ENCODE assay signal across 22 cellular contexts in genomic region chr20:54469293-54469692, GRCh38. TPM values are rescaled to one million over a fixed set of nuclear protein-coding genes. Genes with fewer than 3 reads are reported as not detected.
A peak's percentile ranks its signal among the peaks of the same experiment; 100 is the strongest.
DNase-seq lines count a peak whose midpoint lies in the region; ATAC-seq and TF ChIP-seq lines count a peak whose summit lies in the region.
"Had no signal": no experiment of that assay in that cellular context is flagged by ENCODE, and none has a peak within 500 bp of the region (broad histone marks: within the 10 kb centered on the region; RNA-seq: fewer than 3 reads in every experiment).

No MANE protein-coding gene starts in this region.

- no peaks in the 10 kb centered on the region for H3K36me3 Mint-ChIP-seq in WTC11
- no peaks in the 10 kb centered on the region for H3K36me3 Mint-ChIP-seq in stimulated activated effector memory CD8-positive, alpha-beta T cell treated with anti-CD3 and anti-CD28 coated beads, Interleukin-12 subunit alpha, Interleukin-12 subunit beta, amount 100 ng/mL, for 72 hours
- H3K36me3 Mint-ChIP-seq: IgD-negative memory B cell had no signal

- peak overlapping the region; percentile 8 for H3K4me2 ChIP-seq in smooth muscle cell

- no peaks in the 10 kb centered on the region for H3K36me3 ChIP-seq in cardiac muscle cell
- no peaks in the 10 kb centered on the region for H3K36me3 ChIP-seq in right atrium auricular region
- H3K36me3 ChIP-seq in smooth muscle cell (ENCODE audit: low read depth), result no peaks in the 10 kb centered on the region
- H3K36me3 ChIP-seq: SJSA1 had no signal

- H2AFZ ChIP-seq in smooth muscle cell (ENCODE audit: low read depth), result peak overlapping the region; percentile 30

- H3K27ac ChIP-seq in cardiac muscle cell, result peak overlapping the region; percentile 57
- H3K27ac ChIP-seq in right atrium auricular region, result peak overlapping the region in 1 of 2 donors; percentile 66
- no peak overlapping the region for H3K27ac ChIP-seq in smooth muscle cell (ENCODE audit: low read depth)
- H3K27ac ChIP-seq: SJSA1 had no signal

- H3K4me1 Mint-ChIP-seq in WTC11, result peaks cover 6% of the 10 kb centered on the region
- H3K4me1 Mint-ChIP-seq in stimulated activated effector memory CD8-positive, alpha-beta T cell treated with anti-CD3 and anti-CD28 coated beads, Interleukin-12 subunit alpha, Interleukin-12 subunit beta, amount 100 ng/mL, for 72 hours, result no peaks in the 10 kb centered on the region
- H3K4me1 Mint-ChIP-seq: IgD-negative memory B cell had no signal

- ATAC-seq in WTC11 (peak; percentile 99), HG02571 (IDR thresholded peaks at IDR 0.05; ENCODE audit: unreplicated experiment) (no peak)
- no peak for ATAC-seq in stimulated activated effector memory CD8-positive, alpha-beta T cell treated with anti-CD3 and anti-CD28 coated beads, Interleukin-12 subunit alpha, Interleukin-12 subunit beta, amount 100 ng/mL, for 72 hours

- H3K4me3 Mint-ChIP-seq in WTC11, result no peak overlapping the region
- no peak overlapping the region for H3K4me3 Mint-ChIP-seq in stimulated activated effector memory CD8-positive, alpha-beta T cell treated with anti-CD3 and anti-CD28 coated beads, Interleukin-12 subunit alpha, Interleukin-12 subunit beta, amount 100 ng/mL, for 72 hours
- H3K4me3 Mint-ChIP-seq: CD4-positive, alpha-beta T cell; IgD-negative memory B cell had no signal

- no peaks in the 10 kb centered on the region for H4K20me1 ChIP-seq in smooth muscle cell (ENCODE audit: low read depth)

- H3K9me3 Mint-ChIP-seq in WTC11, result no peaks in the 10 kb centered on the region
- H3K9me3 Mint-ChIP-seq in stimulated activated effector memory CD8-positive, alpha-beta T cell treated with anti-CD3 and anti-CD28 coated beads, Interleukin-12 subunit alpha, Interleukin-12 subunit beta, amount 100 ng/mL, for 72 hours, result peaks cover 5% of the 10 kb centered on the region
- H3K9me3 Mint-ChIP-seq: CD4-positive, alpha-beta T cell had no signal

- no peak overlapping the region for H3K27ac Mint-ChIP-seq in WTC11
- H3K27ac Mint-ChIP-seq in stimulated activated effector memory CD8-positive, alpha-beta T cell treated with anti-CD3 and anti-CD28 coated beads, Interleukin-12 subunit alpha, Interleukin-12 subunit beta, amount 100 ng/mL, for 72 hours, result no peak overlapping the region
- H3K27ac Mint-ChIP-seq: CD4-positive, alpha-beta T cell; IgD-negative memory B cell had no signal

- peaks cover 2% of the 10 kb centered on the region for H3F3A ChIP-seq in smooth muscle cell (ENCODE audit: low read depth)

- H3K9me3 ChIP-seq in cardiac muscle cell (ENCODE audit: low read depth), result no peaks in the 10 kb centered on the region
- H3K9me3 ChIP-seq in right atrium auricular region, result no peaks in the 10 kb centered on the region
- no peaks in the 10 kb centered on the region for H3K9me3 ChIP-seq in smooth muscle cell (replicated peaks; ENCODE audit: low read depth)
- H3K9me3 ChIP-seq: SJSA1 had no signal

- H3K9ac ChIP-seq in smooth muscle cell (ENCODE audit: low read depth), result no peak overlapping the region

- H3K4me1 ChIP-seq in cardiac muscle cell (ENCODE audit: low read depth) (no peaks in the 10 kb centered on the region), right atrium auricular region (no peaks in the 10 kb centered on the region), smooth muscle cell (ENCODE audit: low read depth) (no peaks in the 10 kb centered on the region)
- H3K4me1 ChIP-seq: SJSA1 had no signal

- H3K4me3 ChIP-seq in cardiac muscle cell (no peak overlapping the region), right atrium auricular region (no peak overlapping the region), smooth muscle cell (no peak overlapping the region)
- H3K4me3 ChIP-seq: SJSA1 had no signal

- H3K27me3 Mint-ChIP-seq in WTC11 (ENCODE audit: low read depth), result peaks cover 3% of the 10 kb centered on the region; the same call in 1 of the 2 replicates

- DNase-seq in cardiac muscle cell (ENCODE audit: low read depth in 1 of 2, low spot score in 1 of 2) (peak; percentile 26 to 57), right atrium auricular region (ENCODE audit: low spot score) (no peak), WTC11 (ENCODE audit: low spot score) (peak; percentile 26), iPS-NIHi11 (ENCODE audit: low spot score) (peak; percentile 26), smooth muscle cell (lab: John Stamatoyannopoulos, UW; ENCODE audit: unreplicated experiment) (no peak)
- no peak for DNase-seq in stimulated activated effector memory CD8-positive, alpha-beta T cell treated with anti-CD3 and anti-CD28 coated beads, Interleukin-12 subunit alpha, Interleukin-12 subunit beta, amount 100 ng/mL, for 72 hours (ENCODE audit: low spot score in 2 of 2)
- DNase-seq: CD4-positive, alpha-beta T cell; DMS53; EL; HCEC 1CT; Karpas-422; NCI-H1048; NCI-H1436; NCI-H1930; NCI-H2171; NCI-H446 treated with DMSO at 0.1 percent for 48 hours; NCI-H774; RPMI8226 had no signal

- no peaks in the 10 kb centered on the region for H3K79me2 ChIP-seq in smooth muscle cell (ENCODE audit: low read depth)

- 22% methylated on average over 2 of the region's 2 CpGs for whole genome bisulfite sequencing in smooth muscle cell (ENCODE audit: low lambda C conversion rate)

- POLR2A ChIA-PET in WTC11 (lab: Charles Lee), result no interaction called here

- TF ChIP-seq CTCF in cardiac muscle cell (IDR thresholded peaks at IDR 0.05; ENCODE audit: low read depth, low read length) (no peak), right atrium auricular region (IDR thresholded peaks at IDR 0.05) (no peak), WTC11 (IDR thresholded peaks at IDR 0.05) (no peak), smooth muscle cell (IDR thresholded peaks at IDR 0.05; ENCODE audit: borderline replicate concordance, insufficient read depth, poor library complexity, severe bottlenecking) (no peak)

- H3K27me3 ChIP-seq in cardiac muscle cell, result no peaks in the 10 kb centered on the region
- no peaks in the 10 kb centered on the region for H3K27me3 ChIP-seq in right atrium auricular region
- no peaks in the 10 kb centered on the region for H3K27me3 ChIP-seq in smooth muscle cell (ENCODE audit: low read depth)

- CTCF ChIA-PET in WTC11 (lab: Charles Lee), result interaction anchor here (1.0 kb wide), 1 partner anchor 12 kb away, joined by 7 read pairs; no protein-coding TSS in a partner anchor

TF ChIP-seq in WTC11, 78 proteins besides CTCF, POLR2A, EP300 and RAD21:
- TF ChIP-seq ESRRA (CRISPR knock-in tag; IDR thresholded peaks at IDR 0.05; ENCODE audit: borderline replicate concordance), result no peak

RNA-seq across cellular contexts. Expression of gene DOK5, which starts 6.1 kb away (rescaled TPM):
- total RNA-seq in cardiac muscle cell (1.0 and 1.4 TPM in 2 replicates), right atrium auricular region (10 to 100 TPM; 11.6 to 16.9 TPM), WTC11 (2021) (8.8 to 10.4 TPM (median 10.1 TPM) in 3 replicates), smooth muscle cell (5.2 and 7.7 TPM in 2 replicates)
- polyA plus RNA-seq in cardiac muscle cell (1.6 and 5.9 TPM in 2 replicates), smooth muscle cell (7.7 and 10.4 TPM in 2 replicates)
- total RNA-seq: CD4-positive, alpha-beta T cell; MCF 10A had no signal
- polyA plus RNA-seq: IgD-negative memory B cell had no signal

Comparison
In these comparisons a context has a peak if more than half of its experiments do, and no peak if none do; other contexts are left out.
1. DNase-seq: peak in cardiac muscle cell (2 of 2), WTC11 (single experiment) and iPS-NIHi11 (single experiment); none in right atrium auricular region (single experiment), smooth muscle cell (single experiment) and stimulated activated effector memory CD8-positive, alpha-beta T cell treated with anti-CD3 and anti-CD28 coated beads, Interleukin-12 subunit alpha, Interleukin-12 subunit beta, amount 100 ng/mL, for 72 hours (0 of 2).